ENCODE assay signal across 13 cellular contexts in the genomic region with DNA sequence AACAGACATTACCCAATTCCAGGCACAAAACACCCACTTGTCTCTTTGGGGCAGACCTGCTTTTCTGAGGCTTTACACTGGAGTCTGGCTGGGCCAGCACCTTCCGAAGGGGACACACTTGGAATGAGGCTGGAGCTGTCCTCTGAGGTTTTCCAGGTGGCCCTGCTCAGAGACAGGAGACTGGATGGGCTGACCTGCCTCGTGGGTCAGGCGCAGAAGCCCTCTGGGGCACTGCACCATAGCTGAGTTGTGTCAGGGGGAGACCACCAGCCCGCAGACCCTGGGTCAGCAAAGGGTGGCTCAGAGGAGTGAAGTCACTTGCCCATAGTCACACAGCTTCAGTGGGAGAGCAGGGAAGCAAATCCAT. TPM values are rescaled to one million over a fixed set of nuclear protein-coding genes. Genes with fewer than 3 reads are reported as not detected.
DNase-seq lines count a peak whose midpoint lies in the region; ATAC-seq and TF ChIP-seq lines count a peak whose summit lies in the region.
"Had no signal": no experiment of that assay in that cellular context is flagged by ENCODE, and none has a peak within 500 bp of the region (broad histone marks: within the 10 kb centered on the region; RNA-seq: fewer than 3 reads in every experiment).

No MANE protein-coding gene starts in this region.

- no CpG with 5 or more reads among the region's 4 CpGs for WGBS in IMR-90 (ENCODE audit: extremely low coverage in 2 of 2, insufficient read length in 1 of 2), 2 experiments

- H3K9ac ChIP-seq in IMR-90 (ENCODE audit: low read depth, low read length), result no peak overlapping the region

- in situ Hi-C loops in IMR-90 (cut with MboI; ENCODE audit: low sequenced_read_pairs), result no loop called here

- H3K4me1 ChIP-seq in IMR-90 (ENCODE audit: control insufficient read depth, insufficient read depth, low read length), result peaks cover 12% of the 10 kb centered on the region

- TF ChIP-seq RAD21 in IMR-90 (IDR thresholded peaks at IDR 0.05; ENCODE audit: low read length), result no peak

- peak overlapping the region; percentile 42; the same call in 1 of the 2 replicates for H2BK120ac ChIP-seq in IMR-90 (ENCODE audit: low read depth, low read length)

- no peak overlapping the region for H2BK20ac ChIP-seq in IMR-90 (ENCODE audit: low read depth, low read length)

- H2BK15ac ChIP-seq in IMR-90 (ENCODE audit: low read depth, low read length), result 0 out of 3 replicates have a peak overlapping the region, but pooled peaks have one; percentile 37

- peaks cover 5% of the 10 kb centered on the region for H3K36me3 Mint-ChIP-seq in activated T-cell treated with anti-CD3 and anti-CD28 coated beads, Interleukin-2, amount 50 U/mL, for 24 hours (ENCODE audit: low read depth)
- H3K36me3 Mint-ChIP-seq in osteocyte (ENCODE audit: unreplicated experiment), result no peaks in the 10 kb centered on the region

- no peak overlapping the region for H3K56ac ChIP-seq in IMR-90 (ENCODE audit: extremely low read depth, insufficient read depth, low read length)

- no peaks in the 10 kb centered on the region for H3K36me3 ChIP-seq in IMR-90 (ENCODE audit: control insufficient read depth, insufficient read depth, low read length)
- H3K36me3 ChIP-seq: brain microvascular endothelial cell, transverse colon had no signal

- peak overlapping the region; percentile 97 for H2AK5ac ChIP-seq in IMR-90 (ENCODE audit: low read depth, low read length)

- H3K27ac Mint-ChIP-seq in activated T-cell treated with anti-CD3 and anti-CD28 coated beads, Interleukin-2, amount 50 U/mL, for 24 hours, result no peak overlapping the region
- no peak overlapping the region for H3K27ac Mint-ChIP-seq in osteocyte (ENCODE audit: unreplicated experiment)

- intact Hi-C loops in IMR-90 (cut with micrococcal nuclease), result no loop called here

- DNase-seq in activated T-cell treated with anti-CD3 and anti-CD28 coated beads, Interleukin-2, amount 50 U/mL, for 24 hours, result peak; percentile 29
- DNase-seq in activated T-cell treated with anti-CD3 and anti-CD28 coated beads for 4 hours (no peak), IMR-90 (no peak), ecto neural progenitor cell (ENCODE audit: low spot score) (peak; percentile 49), osteocyte (ENCODE audit: extremely low spot score, unreplicated experiment) (no peak), NCI-H69 (lab: John Stamatoyannopoulos, UW) (no peak), occipital lobe (lab: John Stamatoyannopoulos, UW) (no peak), NCI-H2171 (lab: John Stamatoyannopoulos, UW) (no peak)
- DNase-seq: brain microvascular endothelial cell, EL, hypothalamus, NCI-H1694 treated with DMSO at 0.1 percent for 48 hours had no signal

- peaks cover 0 to 30% of the 10 kb centered on the region in 2 experiments; a peak in 3 of 4 replicates for H3K79me1 ChIP-seq in IMR-90 (ENCODE audit: low read depth in 1 of 2, low read length in 2 of 2)

- H3K4me3 Mint-ChIP-seq in activated T-cell treated with anti-CD3 and anti-CD28 coated beads, Interleukin-2, amount 50 U/mL, for 24 hours, result peak overlapping the region; percentile 70
- H3K4me3 Mint-ChIP-seq in osteocyte (ENCODE audit: unreplicated experiment), result peak overlapping the region; percentile 72

- BruUV-seq in IMR-90 (replicated peaks; lab: Mats Ljungman, UMichigan), result no TSS peak

- no peaks in the 10 kb centered on the region for H4K20me1 ChIP-seq in IMR-90 (ENCODE audit: insufficient read depth, low read length)

- H2BK5ac ChIP-seq in IMR-90 (ENCODE audit: low read depth, low read length, poor library complexity, severe bottlenecking), result no peak overlapping the region

- peak overlapping the region; percentile 60; the same call in 1 of the 2 replicates for H3K4ac ChIP-seq in IMR-90 (ENCODE audit: low read depth, low read length)

- no peak overlapping the region for H3K4me3 ChIP-seq in IMR-90 (ENCODE audit: insufficient read depth, low read depth, low read length)

- CTCF ChIA-PET in IMR-90 (lab: Yijun Ruan, JAX), result no interaction called here

- H3K18ac ChIP-seq in IMR-90 (ENCODE audit: low read depth, low read length), result no peak overlapping the region

- H4K8ac ChIP-seq in IMR-90 (ENCODE audit: low read depth in 2 of 2, low read length in 2 of 2), result peak overlapping the region in 1 of 2 experiments; percentile 27; a peak in 1 of 4 replicates

- no peaks in the 10 kb centered on the region for H3K27me3 ChIP-seq in IMR-90 (ENCODE audit: control insufficient read depth, insufficient read depth, low read length)
- H3K27me3 ChIP-seq: brain microvascular endothelial cell had no signal

- dilution Hi-C loops in IMR-90 (cut with HindIII; ENCODE audit: low sequenced_read_pairs, unreplicated experiment), result no loop called here

- no peak for ATAC-seq in IMR-90 (ENCODE audit: low read depth)

- no peak for TF ChIP-seq POLR2A in IMR-90 (IDR thresholded peaks at IDR 0.05; ENCODE audit: low read depth, low read length)

- POLR2A ChIA-PET in IMR-90 (lab: Charles Lee; ENCODE audit: unreplicated experiment), result interaction anchor here (0.5 to 0.6 kb wide), 3 partner anchors 24 to 214 kb away, joined by 3 to 4 read pairs (median 3); no protein-coding TSS in a partner anchor

- H2AK9ac ChIP-seq in IMR-90 (replicated peaks; ENCODE audit: low read depth, low read length, poor library complexity), result peak overlapping the region; percentile 65

- no peak overlapping the region for H4K5ac ChIP-seq in IMR-90 (ENCODE audit: low read depth, low read length)

- no peak overlapping the region; the same call in 1 of the 2 replicates for H3K14ac ChIP-seq in IMR-90 (replicated peaks; ENCODE audit: low read depth, low read length)

- H3K4me1 Mint-ChIP-seq in activated T-cell treated with anti-CD3 and anti-CD28 coated beads, Interleukin-2, amount 50 U/mL, for 24 hours (ENCODE audit: low read depth), result peaks cover 25% of the 10 kb centered on the region
- peaks cover 17% of the 10 kb centered on the region for H3K4me1 Mint-ChIP-seq in osteocyte (ENCODE audit: unreplicated experiment)

- H2AFZ ChIP-seq in IMR-90 (replicated peaks; ENCODE audit: low read length, poor library complexity), result peak overlapping the region; percentile 86

- H4K91ac ChIP-seq in IMR-90 (ENCODE audit: insufficient read depth, low read depth, low read length), result no peak overlapping the region

- H3K9me3 Mint-ChIP-seq in activated T-cell treated with anti-CD3 and anti-CD28 coated beads, Interleukin-2, amount 50 U/mL, for 24 hours, result no peaks in the 10 kb centered on the region
- no peaks in the 10 kb centered on the region for H3K9me3 Mint-ChIP-seq in osteocyte (ENCODE audit: unreplicated experiment)

- H3K27ac ChIP-seq in IMR-90 (ENCODE audit: insufficient read depth, low read length), result no peak overlapping the region
- H3K27ac ChIP-seq: brain microvascular endothelial cell, transverse colon had no signal

- peak overlapping the region; percentile 59; the same call in 1 of the 2 replicates for H3K23ac ChIP-seq in IMR-90 (ENCODE audit: low read depth, low read length)

- H3K9me1 ChIP-seq in IMR-90 (ENCODE audit: insufficient read depth, low read length), result peaks cover 8% of the 10 kb centered on the region; the same call in 1 of the 2 replicates

- no peak overlapping the region for H3K4me2 ChIP-seq in IMR-90 (ENCODE audit: low read depth, low read length)

- no peak for TF ChIP-seq CTCF in IMR-90 (conservative IDR thresholded peaks at IDR 0.05; ENCODE audit: low read depth, low read length)
- no peak for TF ChIP-seq CTCF in osteocyte (IDR thresholded peaks at IDR 0.05)

- H3K9me3 ChIP-seq in IMR-90 (ENCODE audit: control insufficient read depth, insufficient read depth, low read length), result no peaks in the 10 kb centered on the region
- H3K9me3 ChIP-seq: transverse colon had no signal

- H3K27me3 Mint-ChIP-seq in activated T-cell treated with anti-CD3 and anti-CD28 coated beads, Interleukin-2, amount 50 U/mL, for 24 hours, result peaks cover 38% of the 10 kb centered on the region
- peaks cover 6% of the 10 kb centered on the region for H3K27me3 Mint-ChIP-seq in osteocyte (ENCODE audit: unreplicated experiment)

TF ChIP-seq in IMR-90, 13 proteins besides CTCF, POLR2A, EP300 and RAD21:
- TF ChIP-seq BHLHE40 (IDR thresholded peaks at IDR 0.05; ENCODE audit: low read depth, low read length) (no peak), MXI1 (IDR thresholded peaks at IDR 0.05; ENCODE audit: borderline replicate concordance, low read depth, low read length) (no peak), RFX5 (IDR thresholded peaks at IDR 0.05; ENCODE audit: low read depth, low read length) (no peak), NFE2L2 (IDR thresholded peaks at IDR 0.05; ENCODE audit: low read depth, low read length) (no peak), SMC3 (IDR thresholded peaks at IDR 0.05; ENCODE audit: low read depth, low read length) (no peak), FOS (IDR thresholded peaks at IDR 0.05; ENCODE audit: low read depth, low read length) (no peak), CHD1 (IDR thresholded peaks at IDR 0.05; ENCODE audit: low read depth, low read length) (no peak)
TF ChIP-seq in IMR-90: peak in this region for 0.

RNA-seq across cellular contexts. Expression of a gene that starts 1.8 kb away (rescaled TPM):
- total RNA-seq in IMR-90 (2012; rRNA removed), result 6.7 and 7.2 TPM in 2 replicates
- 13.5 and 14.4 TPM in 2 replicates for polyA plus RNA-seq in IMR-90 (2012; rRNA removed)
- 7.8 and 10.5 TPM in 2 replicates for polyA plus RNA-seq in IMR-90 (2012; cell fraction: cytosol; rRNA removed)
- polyA plus RNA-seq in IMR-90 (2012; cell fraction: nucleus; rRNA removed; ENCODE audit: low replicate concordance), result 48.2 and 69.5 TPM in 2 replicates
- 0.18 and 0.46 TPM in 2 replicates for total RNA-seq in osteocyte
- 0.62 TPM for total RNA-seq in occipital lobe

RNA-seq across cellular contexts. Expression of a gene that starts 12.9 kb away (rescaled TPM):
- total RNA-seq in IMR-90 (2012; rRNA removed) (4.5 and 4.7 TPM in 2 replicates), osteocyte (0.11 TPM in 1 of 2 replicates, not detected in the other), occipital lobe (4.4 TPM)
- polyA plus RNA-seq in IMR-90 (2012; rRNA removed), result 5.7 and 6.5 TPM in 2 replicates
- polyA plus RNA-seq in IMR-90 (2012; cell fraction: cytosol; rRNA removed), result 4.6 and 6.0 TPM in 2 replicates
- 8.5 and 11.5 TPM in 2 replicates for polyA plus RNA-seq in IMR-90 (2012; cell fraction: nucleus; rRNA removed; ENCODE audit: low replicate concordance)

RNA-seq across cellular contexts. Expression of a gene that starts 56.4 kb away (rescaled TPM):
- total RNA-seq in IMR-90 (2012; rRNA removed) (88.4 and 111 TPM in 2 replicates), osteocyte (228 and 231 TPM in 2 replicates), occipital lobe (399 TPM)
- 146 and 151 TPM in 2 replicates for polyA plus RNA-seq in IMR-90 (2012; rRNA removed)
- polyA plus RNA-seq in IMR-90 (2012; cell fraction: cytosol; rRNA removed), result 53.0 and 110 TPM in 2 replicates
- polyA plus RNA-seq in IMR-90 (2012; cell fraction: nucleus; rRNA removed; ENCODE audit: low replicate concordance), result 75.3 and 282 TPM in 2 replicates

Comparison
In these comparisons a context has a peak if more than half of its experiments do, and no peak if none do; other contexts are left out.
1. DNase-seq: peak in activated T-cell treated with anti-CD3 and anti-CD28 coated beads, Interleukin-2, amount 50 U/mL, for 24 hours (single experiment) and ecto neural progenitor cell (single experiment); none in activated T-cell treated with anti-CD3 and anti-CD28 coated beads for 4 hours (single experiment), IMR-90 (single experiment), osteocyte (single experiment), NCI-H69 (single experiment), occipital lobe (single experiment) and NCI-H2171 (single experiment).